ENCODE assay signal across 14 cellular contexts in genomic region chr19:35408284-35409171, GRCh38. TPM values are rescaled to one million over a fixed set of nuclear protein-coding genes. Genes with fewer than 3 reads are reported as not detected.
DNase-seq lines count a peak whose midpoint lies in the region; ATAC-seq and TF ChIP-seq lines count a peak whose summit lies in the region.
"Had no signal": no experiment of that assay in that cellular context is flagged by ENCODE, and none has a peak within 500 bp of the region (broad histone marks: within the 10 kb centered on the region; RNA-seq: fewer than 3 reads in every experiment).

No MANE protein-coding gene starts in this region.

- H3K4me1 ChIP-seq in mucosa of descending colon (ENCODE audit: low read depth), result no peaks in the 10 kb centered on the region
- H3K4me1 ChIP-seq: Peyer's patch had no signal

- TF ChIP-seq CTCF in mucosa of descending colon (IDR thresholded peaks at IDR 0.05), result no peak

- no peaks in the 10 kb centered on the region for H3K9me3 ChIP-seq in mucosa of descending colon
- H3K9me3 ChIP-seq: Peyer's patch had no signal

- H3K4me3 ChIP-seq in mucosa of descending colon, result no peak overlapping the region
- H3K4me3 ChIP-seq: Peyer's patch had no signal

- peak; percentile 30 for DNase-seq in germinal center (ENCODE audit: low spot score)
- no peak for DNase-seq in NCI-H2227 treated with DMSO at 0.1 percent for 48 hours (lab: John Stamatoyannopoulos, UW)
- no peak for DNase-seq in AML-193 (lab: John Stamatoyannopoulos, UW)
- no peak for DNase-seq in Right ventricle myocardium inferior (ENCODE audit: missing footprints)
- DNase-seq in mucosa of descending colon, result no peak
- DNase-seq: C1 segment of cervical spinal cord, GDM1, mesenchymal stem cell, NCI-H2171 treated with DMSO at 0.1 percent for 48 hours, T1000 had no signal

- ATAC-seq in GM18505 (IDR thresholded peaks at IDR 0.05; ENCODE audit: unreplicated experiment) (peak; percentile 55), GM21381 (IDR thresholded peaks at IDR 0.05; ENCODE audit: unreplicated experiment) (peak; percentile 74), HG03108 (IDR thresholded peaks at IDR 0.05; ENCODE audit: unreplicated experiment) (peak; percentile 77), Right ventricle myocardium inferior (no peak), mucosa of descending colon (no peak)

- intact Hi-C loops in Right ventricle myocardium inferior (cut with DNase I) (no loop called here), mucosa of descending colon (cut with DNase I, micrococcal nuclease) (no loop called here)

- TF ChIP-seq POLR2A in GM18505 (IDR thresholded peaks at IDR 0.05; ENCODE audit: borderline replicate concordance, extremely low read depth, insufficient read depth, insufficient read length), result no peak

- H3K36me3 ChIP-seq in mucosa of descending colon (ENCODE audit: low read depth), result no peaks in the 10 kb centered on the region
- H3K36me3 ChIP-seq: Peyer's patch had no signal

RNA-seq across cellular contexts. Expression of gene GPR42, which starts 37.7 kb away (rescaled TPM):
- total RNA-seq in Right ventricle myocardium inferior, result not detected
- total RNA-seq in mucosa of descending colon, result under 1 TPM in 1 of 3 donors, not detected in 2; 0.32 TPM

RNA-seq across cellular contexts. Expression of gene FFAR2, which starts 39.5 kb away (rescaled TPM):
- total RNA-seq in Right ventricle myocardium inferior, result 0.32 TPM
- 1 to 10 TPM in 1 of 3 donors, under 1 TPM in 2; 0.32 to 1.4 (median 0.32) TPM for total RNA-seq in mucosa of descending colon

RNA-seq across cellular contexts. Expression of gene FFAR3, which starts 50.3 kb away (rescaled TPM):
- total RNA-seq in Right ventricle myocardium inferior, result 0.14 TPM
- 1 to 10 TPM in 1 of 3 donors, not detected in 2; 1.5 TPM for total RNA-seq in mucosa of descending colon

Comparison
In these comparisons a context has a peak if more than half of its experiments do, and no peak if none do; other contexts are left out.
1. ATAC-seq: peak in GM18505 (single experiment), GM21381 (single experiment) and HG03108 (single experiment); none in Right ventricle myocardium inferior (single experiment) and mucosa of descending colon (single experiment).